Comparison of ENCODE assay signal across 10 cellular contexts in the genomic region with DNA sequence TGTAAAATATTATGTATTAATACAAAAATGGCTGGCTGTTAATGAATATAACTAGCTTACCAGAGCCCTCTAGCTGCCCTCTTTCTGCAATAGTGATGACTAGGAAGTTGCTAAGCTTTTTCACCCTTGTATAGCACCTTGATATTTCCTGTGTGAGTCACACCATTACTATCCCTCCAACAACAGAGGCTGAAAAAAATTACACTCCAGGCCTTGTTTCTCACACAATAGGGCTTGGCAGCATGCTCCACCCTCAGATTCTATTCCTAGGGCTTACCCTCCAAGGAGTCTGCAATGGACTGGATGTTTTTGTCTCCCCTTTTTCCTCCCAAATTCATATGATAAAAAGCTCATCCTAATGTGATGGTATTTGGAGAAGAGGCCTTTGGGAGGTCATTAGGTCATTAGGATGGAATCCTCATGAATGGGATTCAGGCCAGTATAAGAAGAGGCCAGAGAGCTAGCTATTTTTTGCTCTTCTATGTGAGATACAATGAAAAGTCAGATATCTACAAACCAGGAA.
DNase-seq lines count a peak whose midpoint lies in the region; ATAC-seq and TF ChIP-seq lines count a peak whose summit lies in the region.
"Had no signal": no experiment of that assay in that cellular context is flagged by ENCODE, and none has a peak within 500 bp of the region (broad histone marks: within the 10 kb centered on the region; RNA-seq: fewer than 3 reads in every experiment).

No MANE protein-coding gene starts in this region.

- intact Hi-C loops in breast epithelium (cut with DNase I; ENCODE audit: low total_unique reads): no loop called here

- H3K4me3 ChIP-seq in AG09309 (ENCODE audit: control insufficient read depth, low read depth, low read length) (no peak overlapping the region), breast epithelium (no peak overlapping the region)

- peak overlapping the region; percentile 52 to 75 for H3K27ac ChIP-seq in breast epithelium
- H3K27ac ChIP-seq: parathyroid adenoma had no signal

- TF ChIP-seq CTCF in AG09309 (IDR thresholded peaks at IDR 0.05; ENCODE audit: control insufficient read depth, insufficient read depth, low read depth, low read length, missing control alignments) (peak; percentile 13), breast epithelium (IDR thresholded peaks at IDR 0.05) (no peak)

- ATAC-seq in GM18873 (IDR thresholded peaks at IDR 0.05; ENCODE audit: low FRiP score, unreplicated experiment): no peak
- ATAC-seq in stimulated activated naive CD8-positive, alpha-beta T cell treated with anti-CD3 and anti-CD28 coated beads, Interleukin-15, Interleukin-2, amounts not matched to agents 100 U/mL and 50 U/mL, for 24 hours: no peak
- ATAC-seq: CD8-positive, alpha-beta T cell had no signal

- no peak for TF ChIP-seq POLR2A in breast epithelium (IDR thresholded peaks at IDR 0.05)

- no peaks in the 10 kb centered on the region for H3K36me3 ChIP-seq in breast epithelium

- DNase-seq in AG09309 (ENCODE audit: low read depth) (no peak), M059J (ENCODE audit: low read depth) (peak; percentile 92), breast epithelium (ENCODE audit: low spot score in 2 of 2) (no peak), islet precursor cell (peak; percentile 63), NCI-H2171 (lab: John Stamatoyannopoulos, UW) (no peak), DMS114 treated with DMSO at 0.1 percent for 48 hours (lab: John Stamatoyannopoulos, UW; ENCODE audit: unreplicated experiment) (no peak)
- DNase-seq in stimulated activated naive CD8-positive, alpha-beta T cell treated with anti-CD3 and anti-CD28 coated beads, Interleukin-15, Interleukin-2, amounts not matched to agents 100 U/mL and 50 U/mL, for 24 hours: no peak
- DNase-seq: CD8-positive, alpha-beta T cell had no signal

- peaks cover 0 to 8% of the 10 kb centered on the region in 2 donors for H3K4me1 ChIP-seq in breast epithelium
- H3K4me1 ChIP-seq: parathyroid adenoma had no signal

- no peaks in the 10 kb centered on the region for H3K9me3 ChIP-seq in breast epithelium

- no peaks in the 10 kb centered on the region for H3K27me3 ChIP-seq in breast epithelium

Comparison
In these comparisons a context has a peak if more than half of its experiments do, and no peak if none do; other contexts are left out.
1. DNase-seq: peak in M059J (single experiment) and islet precursor cell (single experiment); none in AG09309 (single experiment), breast epithelium (0 of 2), NCI-H2171 (single experiment), stimulated activated naive CD8-positive, alpha-beta T cell treated with anti-CD3 and anti-CD28 coated beads, Interleukin-15, Interleukin-2, amounts not matched to agents 100 U/mL and 50 U/mL, for 24 hours (single experiment) and DMS114 treated with DMSO at 0.1 percent for 48 hours (single experiment).